In the genomic region with DNA sequence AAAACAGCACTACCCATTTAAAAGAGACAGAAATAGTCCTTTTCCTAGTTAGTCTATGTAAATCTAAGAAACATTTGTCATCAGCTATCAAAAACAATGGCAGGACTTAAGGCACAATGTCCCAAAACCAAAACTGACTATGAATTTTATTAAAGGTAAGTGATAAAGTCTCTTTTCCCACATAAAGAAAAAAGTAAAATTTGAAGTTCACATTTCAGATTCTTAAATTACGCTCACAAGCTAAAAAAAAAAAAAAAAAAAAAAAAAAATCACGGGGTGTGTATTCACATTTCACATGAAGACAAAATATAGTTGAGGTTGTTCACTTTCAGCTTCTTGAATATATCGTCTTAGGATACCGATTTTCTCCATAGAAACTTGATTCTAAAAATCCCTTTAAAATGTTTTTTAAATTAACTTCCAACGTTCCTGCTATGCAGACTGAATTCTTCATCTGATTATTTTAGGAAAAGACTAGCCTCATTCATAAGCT, we compare ENCODE assay signal across 9 cellular contexts. TPM values are rescaled to one million over a fixed set of nuclear protein-coding genes. Genes with fewer than 3 reads are reported as not detected.
DNase-seq lines count a peak whose midpoint lies in the region; TF ChIP-seq lines count a peak whose summit lies in the region.
"Had no signal": no experiment of that assay in that cellular context is flagged by ENCODE, and none has a peak within 500 bp of the region (broad histone marks: within the 10 kb centered on the region; RNA-seq: fewer than 3 reads in every experiment).

No MANE protein-coding gene starts in this region.

- TF ChIP-seq CTCF in 22Rv1 (IDR thresholded peaks at IDR 0.05) (no peak), cardiac fibroblast (IDR thresholded peaks at IDR 0.05; ENCODE audit: low read depth, low read length) (no peak)

- H3K4me3 ChIP-seq in HUES64 (ENCODE audit: low read length) (peak overlapping the region; percentile 82), cardiac fibroblast (replicated peaks in 1 of 2; ENCODE audit: low read depth in 2 of 2, low read length in 2 of 2) (peak overlapping the region; percentile 95 to 98), mucosa of stomach (ENCODE audit: low read length) (peak overlapping the region; percentile 53)

- H3K36me3 ChIP-seq in HUES64 (ENCODE audit: insufficient read depth, low read length) (no peaks in the 10 kb centered on the region; the same call in 1 of the 2 replicates), mucosa of stomach (ENCODE audit: control insufficient read depth, insufficient read depth, low read length) (no peaks in the 10 kb centered on the region)

- H3K9me3 ChIP-seq in HUES64 (ENCODE audit: insufficient read depth, low read depth, low read length) (no peaks in the 10 kb centered on the region), mucosa of stomach (ENCODE audit: control insufficient read depth, low read length) (no peaks in the 10 kb centered on the region)

- WGBS in HUES64: 0% methylated on average over 3 of the region's 5 CpGs

- H3K27ac ChIP-seq in 22Rv1 (peak overlapping the region; percentile 88), HUES64 (ENCODE audit: low read depth, low read length) (no peak overlapping the region)

- DNase-seq in cardiac fibroblast (ENCODE audit: low read depth in 2 of 2): peak in 1 of 2 donors; percentile 27
- no peak for DNase-seq in NCI-H345 (lab: John Stamatoyannopoulos, UW)
- no peak for DNase-seq in AG08395 (ENCODE audit: low spot score)
- DNase-seq in amniotic stem cell (lab: John Stamatoyannopoulos, UW): no peak
- no peak for DNase-seq in C1 segment of cervical spinal cord (lab: John Stamatoyannopoulos, UW)
- DNase-seq: NCI-H510A had no signal

- no peaks in the 10 kb centered on the region; the same call in 1 of the 2 replicates for H3K27me3 ChIP-seq in HUES64 (ENCODE audit: insufficient read depth, low read length)
- H3K27me3 ChIP-seq in mucosa of stomach (ENCODE audit: control insufficient read depth, insufficient read depth, low read length): no peaks in the 10 kb centered on the region

- peaks cover 16% of the 10 kb centered on the region for H3K4me1 ChIP-seq in HUES64 (ENCODE audit: insufficient read depth, low read length)
- no peaks in the 10 kb centered on the region for H3K4me1 ChIP-seq in mucosa of stomach (ENCODE audit: control insufficient read depth, insufficient read depth, low read length)

- H3K9ac ChIP-seq in HUES64 (ENCODE audit: low read depth, low read length): peak overlapping the region; percentile 95
- H3K9ac ChIP-seq in mucosa of stomach (ENCODE audit: low read length): peak overlapping the region; percentile 85

RNA-seq across cellular contexts. Expression of a gene that starts 1.6 kb away (rescaled TPM):
- 17.7 TPM for polyA plus RNA-seq in HUES64 (2013, experiment 1 of 2)
- polyA plus RNA-seq in HUES64 (2013, experiment 2 of 2): 32.3 TPM

RNA-seq across cellular contexts. Expression of a gene that starts 15.2 kb away (rescaled TPM):
- 1.2 TPM for polyA plus RNA-seq in HUES64 (2013, experiment 1 of 2)
- 1.3 TPM for polyA plus RNA-seq in HUES64 (2013, experiment 2 of 2)
